In genomic region chr3:118927449-118927848, GRCh38 we compare ENCODE assay signal across 18 cellular contexts.
"Had no signal": no experiment of that assay in that cellular context is flagged by ENCODE, and none has a peak within 500 bp of the region (broad histone marks: within the 10 kb centered on the region; RNA-seq: fewer than 3 reads in every experiment).

No MANE protein-coding gene starts in this region.

- DNase-seq: colonic mucosa; cortex of kidney; dermis blood vessel endothelial cell; dorsolateral prefrontal cortex; effector CD4-positive, alpha-beta T cell; effector CD8-positive, alpha-beta T cell; effector memory CD4-positive, alpha-beta T cell; effector memory CD8-positive, alpha-beta T cell; endodermal cell; erythroblast; esophagus squamous epithelium; foreskin fibroblast; foreskin keratinocyte; foreskin melanocyte; gastrocnemius medialis; glutamatergic neuron; heart left ventricle; heart right ventricle had no signal
